In the genomic region with DNA sequence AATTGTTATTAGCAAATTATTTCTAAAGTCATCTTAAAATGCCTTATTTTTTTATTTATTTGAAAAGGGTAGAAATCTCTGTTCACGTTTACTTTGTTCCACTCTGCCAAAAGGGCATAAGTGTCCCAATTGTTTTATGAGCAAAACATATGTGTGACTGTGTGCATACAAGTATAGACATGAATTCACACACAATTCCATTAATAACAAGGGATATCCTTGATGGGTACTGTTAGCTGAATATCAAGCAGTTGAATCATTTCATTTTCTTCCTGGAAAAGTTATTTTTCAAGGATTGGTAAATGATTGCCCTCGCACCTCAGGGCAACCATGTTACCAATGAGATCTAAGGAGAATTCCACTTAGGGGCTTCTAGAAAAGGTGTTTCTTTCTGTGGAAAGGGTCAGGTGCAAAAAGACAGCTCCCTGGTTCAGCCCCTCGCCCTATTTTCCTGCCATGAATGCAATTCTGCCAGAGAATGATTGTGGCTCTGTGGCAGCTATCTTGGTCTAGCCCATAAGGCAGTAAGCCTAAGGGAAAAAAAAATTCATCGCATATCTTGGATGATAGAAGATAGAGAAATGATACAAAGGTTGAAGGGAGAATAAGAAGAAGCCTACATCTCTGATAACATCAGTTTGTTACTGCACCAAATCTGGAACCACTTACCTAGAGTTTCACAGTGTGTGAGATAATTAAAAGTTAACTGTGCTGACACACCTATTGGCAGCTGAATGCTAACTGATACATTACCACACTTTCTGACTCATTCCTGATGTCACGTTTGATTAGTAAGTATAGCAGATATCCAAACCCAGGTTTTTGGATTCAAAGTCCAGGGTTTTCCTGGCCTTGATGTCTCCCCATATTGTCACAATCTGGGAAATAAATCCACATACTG, we compare ENCODE assay signal across 19 cellular contexts.
DNase-seq lines count a peak whose midpoint lies in the region; TF ChIP-seq lines count a peak whose summit lies in the region.
"Had no signal": no experiment of that assay in that cellular context is flagged by ENCODE, and none has a peak within 500 bp of the region (broad histone marks: within the 10 kb centered on the region; RNA-seq: fewer than 3 reads in every experiment).

No MANE protein-coding gene starts in this region.

- 23% methylated on average over 5 of the region's 5 CpGs for WGBS in mammary epithelial cell (ENCODE audit: low coverage, missing lambda C conversion rate)
- 64 to 86% methylated on average over 5 of the region's 5 CpGs for WGBS in sigmoid colon, 2 donors

- H3K27ac ChIP-seq in mammary epithelial cell (ENCODE audit: insufficient read depth, low read depth, low read length) (peak overlapping the region; percentile 64), sigmoid colon (no peak overlapping the region)
- H3K27ac ChIP-seq: lower lobe of right lung, neutrophil, uterus had no signal

- dilution Hi-C loops in mammary epithelial cell (cut with HindIII; ENCODE audit: low sequenced_read_pairs), result no loop called here

- intact Hi-C loops in mammary epithelial cell (cut with micrococcal nuclease), result loop anchor here (5.0 kb wide), 1 partner anchor 189 kb away; a partner anchor contains a TSS
- intact Hi-C loops in sigmoid colon (cut with DNase I), result no loop called here

- H3K9me3 ChIP-seq in mammary epithelial cell (replicated peaks; ENCODE audit: insufficient read depth, low read length) (no peaks in the 10 kb centered on the region), sigmoid colon (no peaks in the 10 kb centered on the region)
- H3K9me3 ChIP-seq: lower lobe of right lung, neutrophil, uterus had no signal

- H3K9ac ChIP-seq in mammary epithelial cell (ENCODE audit: insufficient read depth, low read length), result no peak overlapping the region

- peak overlapping the region; percentile 70 for H3K4me2 ChIP-seq in mammary epithelial cell (ENCODE audit: insufficient read depth, low read depth, low read length)
- H3K4me2 ChIP-seq: smooth muscle cell had no signal

- H3K27me3 ChIP-seq in mammary epithelial cell (ENCODE audit: insufficient read depth, low read length) (no peaks in the 10 kb centered on the region), sigmoid colon (no peaks in the 10 kb centered on the region)
- H3K27me3 ChIP-seq: neutrophil, uterus had no signal

- TF ChIP-seq POLR2A in sigmoid colon (IDR thresholded peaks at IDR 0.05), result no peak

- BruUV-seq in mammary epithelial cell (replicated peaks; lab: Mats Ljungman, UMichigan), result no TSS peak

- DNase-seq in EL (peak; percentile 25), M059J (ENCODE audit: low read depth) (peak; percentile 46), mammary epithelial cell (peak; percentile 72), iris pigment epithelial cell (ENCODE audit: low read depth) (peak; percentile 26), sigmoid colon (no peak), D341Med (ENCODE audit: low spot score) (no peak), GF-D8 (lab: John Stamatoyannopoulos, UW) (no peak)
- no peak for DNase-seq in effector CD8-positive, alpha-beta T cell (lab: John Stamatoyannopoulos, UW)
- DNase-seq: activated CD4-positive, alpha-beta memory T cell treated with anti-CD3 and anti-CD28 coated beads, Interleukin-2, amount 10 ng/mL, durations not matched to agents 7 days and 5 days; activated effector memory CD4-positive, alpha-beta T cell treated with anti-CD3 and anti-CD28 coated beads, Interleukin-2, amount 50 U/mL, for 16 hours; immature natural killer cell; lower lobe of right lung; NCI-H1092; NCI-H2081; NCI-H524; T1000; uterus had no signal

- CTCF ChIA-PET in mammary epithelial cell (lab: Charles Lee; ENCODE audit: low non-redundant PET), result no interaction called here

- TF ChIP-seq CTCF in mammary epithelial cell (conservative IDR thresholded peaks at IDR 0.05 in 1 of 2, IDR thresholded peaks at IDR 0.05 in 1 of 2; ENCODE audit: extremely low read depth in 1 of 2, insufficient read depth in 1 of 2, low read depth in 1 of 2, low read length in 2 of 2), result no peak
- no peak for TF ChIP-seq CTCF in sigmoid colon (IDR thresholded peaks at IDR 0.05)

- H3K4me3 ChIP-seq in mammary epithelial cell (replicated peaks in 1 of 3; ENCODE audit: insufficient read depth in 1 of 3, low read depth in 2 of 3, low read length in 3 of 3), result no peak overlapping the region
- no peak overlapping the region for H3K4me3 ChIP-seq in sigmoid colon
- H3K4me3 ChIP-seq: lower lobe of right lung, smooth muscle cell, uterus had no signal

- no peaks in the 10 kb centered on the region for H4K20me1 ChIP-seq in mammary epithelial cell (ENCODE audit: insufficient read depth, low read length)

- H2AFZ ChIP-seq in mammary epithelial cell (ENCODE audit: low read depth, low read length), result peak overlapping the region; percentile 43

- in situ Hi-C loops in mammary epithelial cell (cut with MboI; ENCODE audit: low sequenced_read_pairs in 2 of 2), result no loop called here

- H3K4me1 ChIP-seq in mammary epithelial cell (ENCODE audit: insufficient read depth, low read length) (peaks cover 15% of the 10 kb centered on the region), sigmoid colon (peaks cover 0 to 6% (median 0%) of the 10 kb centered on the region in 4 donors)
- H3K4me1 ChIP-seq: lower lobe of right lung, uterus had no signal

- no peaks in the 10 kb centered on the region for H3K79me2 ChIP-seq in mammary epithelial cell (ENCODE audit: insufficient read depth, low read length)

- H3K36me3 ChIP-seq in mammary epithelial cell (ENCODE audit: insufficient read depth, low read length), result no peaks in the 10 kb centered on the region
- no peaks in the 10 kb centered on the region for H3K36me3 ChIP-seq in sigmoid colon
- H3K36me3 ChIP-seq: lower lobe of right lung, neutrophil, uterus had no signal

- TF ChIP-seq EP300 in sigmoid colon (IDR thresholded peaks at IDR 0.05), result no peak

Comparison
In these comparisons a context has a peak if more than half of its experiments do, and no peak if none do; other contexts are left out.
1. DNase-seq: peak in EL (single experiment), M059J (single experiment), mammary epithelial cell (single experiment) and iris pigment epithelial cell (single experiment); none in effector CD8-positive, alpha-beta T cell (single experiment), sigmoid colon (single experiment), D341Med (single experiment) and GF-D8 (single experiment).